In genomic region chr6:89475106-89475505, GRCh38 we compare ENCODE assay signal across 12 cellular contexts. TPM values are rescaled to one million over a fixed set of nuclear protein-coding genes. Genes with fewer than 3 reads are reported as not detected.
DNase-seq lines count a peak whose midpoint lies in the region; ATAC-seq and TF ChIP-seq lines count a peak whose summit lies in the region.
"Had no signal": no experiment of that assay in that cellular context is flagged by ENCODE, and none has a peak within 500 bp of the region (broad histone marks: within the 10 kb centered on the region; RNA-seq: fewer than 3 reads in every experiment).

No MANE protein-coding gene starts in this region.

- ATAC-seq in omental fat pad (ENCODE audit: low FRiP score) (peak; percentile 57), GM19328 (IDR thresholded peaks at IDR 0.05; ENCODE audit: unreplicated experiment) (no peak), HG03175 (IDR thresholded peaks at IDR 0.05; ENCODE audit: unreplicated experiment) (no peak), aorta (ENCODE audit: low FRiP score) (no peak)

- 76% methylated on average over 2 of the region's 2 CpGs for WGBS in mammary epithelial cell (ENCODE audit: low coverage, missing lambda C conversion rate)
- 22% methylated on average over 2 of the region's 2 CpGs for WGBS in aorta, 2 donors

- no peak for TF ChIP-seq CTCF in mammary epithelial cell (conservative IDR thresholded peaks at IDR 0.05 in 1 of 2, IDR thresholded peaks at IDR 0.05 in 1 of 2; ENCODE audit: extremely low read depth in 1 of 2, insufficient read depth in 1 of 2, low read depth in 1 of 2, low read length in 2 of 2)
- TF ChIP-seq CTCF in omental fat pad (IDR thresholded peaks at IDR 0.05): no peak

- CTCF ChIA-PET in mammary epithelial cell (lab: Charles Lee; ENCODE audit: low non-redundant PET): no interaction called here

- in situ Hi-C loops in mammary epithelial cell (cut with MboI; ENCODE audit: low sequenced_read_pairs in 2 of 2): no loop called here

- no peak overlapping the region for H2AFZ ChIP-seq in mammary epithelial cell (ENCODE audit: low read depth, low read length)

- DNase-seq in activated CD4-positive, alpha-beta T cell treated with anti-CD3 and anti-CD28 coated beads, Interleukin-2, amount 10 ng/mL, durations not matched to agents 24 days and 14 days: no peak
- no peak for DNase-seq in activated CD4-positive, alpha-beta T cell treated with anti-CD3 and anti-CD28 coated beads for 4 hours
- DNase-seq in M059J (ENCODE audit: low read depth) (peak; percentile 5), mammary epithelial cell (peak; percentile 22), omental fat pad (ENCODE audit: low spot score) (no peak), aorta (no peak)
- DNase-seq: colonic mucosa, NCI-H146, NCI-H524 treated with DMSO at 0.1 percent for 48 hours, posterior cingulate gyrus had no signal

- peak overlapping the region; percentile 73 for H3K27ac Mint-ChIP-seq in activated CD4-positive, alpha-beta T cell treated with anti-CD3 and anti-CD28 coated beads, Interleukin-2, amount 10 ng/mL, durations not matched to agents 24 days and 14 days

- no peak overlapping the region for H3K4me2 ChIP-seq in mammary epithelial cell (ENCODE audit: insufficient read depth, low read depth, low read length)

- H3K27me3 ChIP-seq in mammary epithelial cell (ENCODE audit: insufficient read depth, low read length) (no peaks in the 10 kb centered on the region), aorta (ENCODE audit: control insufficient read depth in 1 of 2, insufficient read depth in 2 of 2, low read length in 1 of 2) (no peaks in the 10 kb centered on the region)
- H3K27me3 ChIP-seq: colonic mucosa had no signal

- H3K36me3 ChIP-seq in mammary epithelial cell (ENCODE audit: insufficient read depth, low read length): peaks cover 1% of the 10 kb centered on the region
- H3K36me3 ChIP-seq in aorta (ENCODE audit: control insufficient read depth in 1 of 2, insufficient read depth in 2 of 2, low read length in 1 of 2): no peaks in the 10 kb centered on the region
- H3K36me3 ChIP-seq: colonic mucosa had no signal

- peaks cover 16% of the 10 kb centered on the region for H3K4me1 Mint-ChIP-seq in activated CD4-positive, alpha-beta T cell treated with anti-CD3 and anti-CD28 coated beads, Interleukin-2, amount 10 ng/mL, durations not matched to agents 24 days and 14 days

- H3K27me3 Mint-ChIP-seq in activated CD4-positive, alpha-beta T cell treated with anti-CD3 and anti-CD28 coated beads, Interleukin-2, amount 10 ng/mL, durations not matched to agents 24 days and 14 days: peaks cover 5% of the 10 kb centered on the region

- H3K4me1 ChIP-seq in mammary epithelial cell (ENCODE audit: insufficient read depth, low read length) (peaks cover 4% of the 10 kb centered on the region), aorta (ENCODE audit: control insufficient read depth in 1 of 2, insufficient read depth in 2 of 2, low read length in 2 of 2) (peaks cover 0 to 3% of the 10 kb centered on the region in 2 donors)
- H3K4me1 ChIP-seq: colonic mucosa had no signal

- intact Hi-C loops in activated CD4-positive, alpha-beta T cell treated with anti-CD3 and anti-CD28 coated beads, Interleukin-2, amount 10 ng/mL, durations not matched to agents 24 days and 14 days (cut with micrococcal nuclease): loop anchor here (5.0 kb wide), 2 partner anchors 43 to 98 kb away; partner anchors contain the start of gene ANKRD6
- intact Hi-C loops in mammary epithelial cell (cut with micrococcal nuclease): no loop called here
- intact Hi-C loops in aorta (cut with DNase I): no loop called here

- H3K9me3 Mint-ChIP-seq in activated CD4-positive, alpha-beta T cell treated with anti-CD3 and anti-CD28 coated beads, Interleukin-2, amount 10 ng/mL, durations not matched to agents 24 days and 14 days: peaks cover 6% of the 10 kb centered on the region

- peaks cover 2% of the 10 kb centered on the region for H3K36me3 Mint-ChIP-seq in activated CD4-positive, alpha-beta T cell treated with anti-CD3 and anti-CD28 coated beads, Interleukin-2, amount 10 ng/mL, durations not matched to agents 24 days and 14 days (ENCODE audit: low read depth)

- no peak overlapping the region for H3K9ac ChIP-seq in mammary epithelial cell (ENCODE audit: insufficient read depth, low read length)

- dilution Hi-C loops in mammary epithelial cell (cut with HindIII; ENCODE audit: low sequenced_read_pairs): no loop called here

- no peak overlapping the region for H3K27ac ChIP-seq in mammary epithelial cell (ENCODE audit: insufficient read depth, low read depth, low read length)
- no peak overlapping the region for H3K27ac ChIP-seq in aorta (ENCODE audit: low read depth in 1 of 2, low read length in 2 of 2)
- H3K27ac ChIP-seq: colonic mucosa had no signal

- no peak overlapping the region for H3K4me3 Mint-ChIP-seq in activated CD4-positive, alpha-beta T cell treated with anti-CD3 and anti-CD28 coated beads, Interleukin-2, amount 10 ng/mL, durations not matched to agents 24 days and 14 days

- no peaks in the 10 kb centered on the region for H3K79me2 ChIP-seq in mammary epithelial cell (ENCODE audit: insufficient read depth, low read length)

- H3K4me3 ChIP-seq in mammary epithelial cell (replicated peaks in 1 of 3; ENCODE audit: insufficient read depth in 1 of 3, low read depth in 2 of 3, low read length in 3 of 3) (no peak overlapping the region), aorta (ENCODE audit: low read length in 2 of 2) (peak overlapping the region in 1 of 2 donors; percentile 10)
- H3K4me3 ChIP-seq: colonic mucosa had no signal

- BruUV-seq in mammary epithelial cell (replicated peaks; lab: Mats Ljungman, UMichigan): no TSS peak

- H3K9me3 ChIP-seq in mammary epithelial cell (replicated peaks; ENCODE audit: insufficient read depth, low read length) (no peaks in the 10 kb centered on the region), aorta (ENCODE audit: control insufficient read depth, low read length) (no peaks in the 10 kb centered on the region)
- H3K9me3 ChIP-seq: colonic mucosa had no signal

- no peaks in the 10 kb centered on the region for H4K20me1 ChIP-seq in mammary epithelial cell (ENCODE audit: insufficient read depth, low read length)

RNA-seq across cellular contexts. Expression of gene ANKRD6, which starts 42.2 kb away (rescaled TPM):
- 2.4 and 2.8 TPM in 2 replicates for total RNA-seq in activated CD4-positive, alpha-beta T cell treated with anti-CD3 and anti-CD28 coated beads, Interleukin-2, amount 10 ng/mL, durations not matched to agents 24 days and 14 days
- 0.57 and 3.6 TPM in 2 replicates for total RNA-seq in M059J (2014; rRNA removed; shearing (Covaris generic))
- total RNA-seq in mammary epithelial cell: 10 to 100 TPM; 23.4 to 25.8 TPM
- 11.5 TPM for polyA plus RNA-seq in mammary epithelial cell
- polyA minus RNA-seq in mammary epithelial cell: 13.9 TPM
- total RNA-seq in omental fat pad: 10 to 100 TPM in 3 of 4 donors, 1 to 10 TPM in 1; 9.3 to 26.0 (median 12.4) TPM
- 10 to 100 TPM; 38.3 to 45.9 TPM for total RNA-seq in aorta
- 10 to 100 TPM; 21.4 to 26.8 TPM for polyA plus RNA-seq in aorta

Comparison
In these comparisons a context has a peak if more than half of its experiments do, and no peak if none do; other contexts are left out.
1. DNase-seq: peak in M059J (single experiment) and mammary epithelial cell (single experiment); none in activated CD4-positive, alpha-beta T cell treated with anti-CD3 and anti-CD28 coated beads, Interleukin-2, amount 10 ng/mL, durations not matched to agents 24 days and 14 days (single experiment), activated CD4-positive, alpha-beta T cell treated with anti-CD3 and anti-CD28 coated beads for 4 hours (0 of 2), omental fat pad (single experiment) and aorta (0 of 2).